In genomic region chr5:14399054-14399657, GRCh38 we compare ENCODE assay signal across 7 cellular contexts.
DNase-seq lines count a peak whose midpoint lies in the region; ATAC-seq and TF ChIP-seq lines count a peak whose summit lies in the region.

No MANE protein-coding gene starts in this region.

- TF ChIP-seq CTCF in RWPE1 (conservative IDR thresholded peaks at IDR 0.05; ENCODE audit: low read depth), result peak; percentile 86

- H3K4me3 Mint-ChIP-seq in naive thymus-derived CD8-positive, alpha-beta T cell, result no peak overlapping the region

- H3K27me3 Mint-ChIP-seq in naive thymus-derived CD8-positive, alpha-beta T cell, result no peaks in the 10 kb centered on the region

- H4K20me1 ChIP-seq in Karpas-422 (ENCODE audit: insufficient read depth, low read depth, low read length), result no peaks in the 10 kb centered on the region

- peaks cover 10 to 36% (median 21%) of the 10 kb centered on the region in 4 donors for H3K4me1 Mint-ChIP-seq in naive thymus-derived CD8-positive, alpha-beta T cell

- no peak overlapping the region for H3K9ac ChIP-seq in Karpas-422 (ENCODE audit: low read length)

- CTCF ChIA-PET in RWPE1 (lab: Yijun Ruan, JAX), result interaction anchor here (0.5 to 1.5 kb wide), 6 partner anchors 11 to 1423 kb away, joined by 3 to 4 read pairs (median 3); no protein-coding TSS in a partner anchor

- no peaks in the 10 kb centered on the region for H3K9me2 ChIP-seq in Karpas-422 (replicated peaks; ENCODE audit: insufficient read depth, low read length)

- H3K4me1 ChIP-seq in Karpas-422 (ENCODE audit: low read length), result no peaks in the 10 kb centered on the region

- peaks cover 0 to 14% (median 2%) of the 10 kb centered on the region in 9 donors for H3K9me3 Mint-ChIP-seq in naive thymus-derived CD8-positive, alpha-beta T cell

- H3K79me2 ChIP-seq in Karpas-422 (ENCODE audit: low read length), result no peaks in the 10 kb centered on the region

- H2AFZ ChIP-seq in Karpas-422 (ENCODE audit: low read length), result no peak overlapping the region

- ATAC-seq in naive thymus-derived CD8-positive, alpha-beta T cell, result peak; percentile 60 to 61
- ATAC-seq in GM18517 (IDR thresholded peaks at IDR 0.05; ENCODE audit: unreplicated experiment), result no peak

- H3K36me3 ChIP-seq in Karpas-422 (ENCODE audit: insufficient read depth, low read length), result no peaks in the 10 kb centered on the region

- no peak overlapping the region for H3K4me2 ChIP-seq in Karpas-422 (ENCODE audit: low read depth, low read length, poor library complexity, severe bottlenecking)

- H3K27ac Mint-ChIP-seq in naive thymus-derived CD8-positive, alpha-beta T cell, result no peak overlapping the region

- DNase-seq in GM03348 (ENCODE audit: low spot score) (peak; percentile 64), Karpas-422 (peak; percentile 76), RWPE1 (ENCODE audit: low spot score) (peak; percentile 41), epidermal melanocyte (ENCODE audit: insufficient read length, low spot score) (peak; percentile 75), GDM1 (lab: John Stamatoyannopoulos, UW) (no peak)
- DNase-seq in naive thymus-derived CD8-positive, alpha-beta T cell, result peak in 5 of 10 donors; percentile 24 to 67 (median 63)

- H3K36me3 Mint-ChIP-seq in naive thymus-derived CD8-positive, alpha-beta T cell, result no peaks in the 10 kb centered on the region

- POLR2A ChIA-PET in RWPE1 (lab: Yijun Ruan, JAX; ENCODE audit: low non-redundant PET), result no interaction called here
- POLR2A ChIA-PET in naive thymus-derived CD8-positive, alpha-beta T cell (lab: Charles Lee), result interaction anchor here (1.7 to 2.9 kb wide), 2 partner anchors 13 to 183 kb away, joined by 8 to 12 read pairs; partner anchors contain the start of gene OTULINL

- no peak overlapping the region for H3K4me3 ChIP-seq in Karpas-422 (ENCODE audit: low read length)

- H3K9me3 ChIP-seq in Karpas-422 (ENCODE audit: low read length), result 0 out of 2 replicates have a peak, but pooled peaks cover 3% of the 10 kb centered on the region

- H3K27me3 ChIP-seq in Karpas-422 (ENCODE audit: low read length), result no peaks in the 10 kb centered on the region

- no peak overlapping the region for H3K27ac ChIP-seq in Karpas-422 (ENCODE audit: low read length)
- no peak overlapping the region for H3K27ac ChIP-seq in RWPE1
